ENCODE assay signal across 9 cellular contexts in the genomic region with DNA sequence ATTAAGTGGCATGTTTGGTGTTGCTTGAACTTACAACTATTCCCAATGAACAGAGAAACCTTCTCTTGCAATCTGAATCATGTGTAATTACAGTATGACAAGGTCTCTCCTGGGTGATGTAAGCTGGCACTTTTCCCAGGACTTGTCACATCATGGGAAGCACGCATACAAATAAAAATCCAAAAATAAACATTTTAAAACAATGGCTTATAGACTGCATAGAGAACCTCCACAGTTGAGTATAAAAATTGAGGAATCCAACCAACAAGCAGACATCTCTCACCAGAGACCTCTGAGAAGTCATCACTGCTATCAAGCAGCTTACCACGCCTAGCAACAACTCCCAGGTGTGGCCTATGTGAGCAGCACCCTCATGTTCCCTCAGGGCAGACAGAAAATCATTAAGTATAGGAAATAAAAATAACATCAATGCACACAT. TPM values are rescaled to one million over a fixed set of nuclear protein-coding genes. Genes with fewer than 3 reads are reported as not detected.
DNase-seq lines count a peak whose midpoint lies in the region; ATAC-seq and TF ChIP-seq lines count a peak whose summit lies in the region.
"Had no signal": no experiment of that assay in that cellular context is flagged by ENCODE, and none has a peak within 500 bp of the region (broad histone marks: within the 10 kb centered on the region; RNA-seq: fewer than 3 reads in every experiment).

No MANE protein-coding gene starts in this region.

- H2AFZ ChIP-seq in OCI-LY7 (ENCODE audit: low read length) (no peak overlapping the region), fibroblast of lung (ENCODE audit: low read length) (no peak overlapping the region)

- H3K36me3 Mint-ChIP-seq in activated naive CD4-positive, alpha-beta T cell treated with anti-CD3 and anti-CD28 coated beads for 36 hours (ENCODE audit: low read depth): peaks cover 13% of the 10 kb centered on the region
- H3K36me3 Mint-ChIP-seq in activated naive CD4-positive, alpha-beta T cell treated with anti-CD3 and anti-CD28 coated beads, Interleukin-2, amount 50 U/mL, for 72 hours: peaks cover 21 to 23% of the 10 kb centered on the region in 2 donors

- H3K9me2 ChIP-seq in OCI-LY7 (ENCODE audit: insufficient read depth, low read length): no peaks in the 10 kb centered on the region

- CTCF ChIA-PET in activated naive CD4-positive, alpha-beta T cell treated with anti-CD3 and anti-CD28 coated beads for 36 hours (lab: Charles Lee): interaction anchor here (1.1 to 1.7 kb wide), 3 partner anchors 8 to 261 kb away, joined by 3 to 9 read pairs (median 3); no protein-coding TSS in a partner anchor
- CTCF ChIA-PET in OCI-LY7 (lab: Charles Lee; ENCODE audit: unreplicated experiment): no interaction called here

- H3K4me2 ChIP-seq in OCI-LY7 (ENCODE audit: low read length) (no peak overlapping the region), fibroblast of lung (ENCODE audit: extremely low read depth, insufficient read depth, low read length) (peak overlapping the region; percentile 52)

- no peak overlapping the region for H3K27ac Mint-ChIP-seq in activated naive CD4-positive, alpha-beta T cell treated with anti-CD3 and anti-CD28 coated beads for 36 hours
- no peak overlapping the region for H3K27ac Mint-ChIP-seq in activated naive CD4-positive, alpha-beta T cell treated with anti-CD3 and anti-CD28 coated beads, Interleukin-2, amount 50 U/mL, for 72 hours

- 32 to 62% (median 38%) methylated on average over 2 of the region's 2 CpGs for WGBS in stomach, 5 donors

- H3K27ac ChIP-seq in OCI-LY7 (ENCODE audit: low read depth, low read length, poor library complexity, severe bottlenecking) (no peak overlapping the region), fibroblast of lung (ENCODE audit: insufficient read depth, low read length) (no peak overlapping the region), stomach (peak overlapping the region in 4 of 5 donors; percentile 24 to 92 (median 66))

- TF ChIP-seq EP300 in stomach (IDR thresholded peaks at IDR 0.05): no peak

- no peaks in the 10 kb centered on the region for H3K9me3 ChIP-seq in OCI-LY7 (ENCODE audit: low read length)
- no peaks in the 10 kb centered on the region for H3K9me3 ChIP-seq in fibroblast of lung (ENCODE audit: control insufficient read depth, insufficient read depth, low read depth, low read length)
- H3K9me3 ChIP-seq in stomach: no peaks in the 10 kb centered on the region

- H3K4me1 ChIP-seq in OCI-LY7 (ENCODE audit: insufficient read depth, low read length, poor library complexity, severe bottlenecking) (peaks cover 6% of the 10 kb centered on the region), fibroblast of lung (ENCODE audit: control insufficient read depth, extremely low read depth, insufficient read depth, low read length) (peaks cover 8% of the 10 kb centered on the region), stomach (peaks cover 4 to 56% (median 40%) of the 10 kb centered on the region in 4 donors)

- intact Hi-C loops in activated naive CD4-positive, alpha-beta T cell treated with anti-CD3 and anti-CD28 coated beads for 36 hours (cut with micrococcal nuclease): no loop called here
- intact Hi-C loops in OCI-LY7 (cut with micrococcal nuclease; ENCODE audit: unreplicated experiment): no loop called here
- intact Hi-C loops in stomach (cut with DNase I; ENCODE audit: low total_unique reads): no loop called here

- H3K27me3 ChIP-seq in fibroblast of lung (ENCODE audit: control insufficient read depth, insufficient read depth, low read length) (no peaks in the 10 kb centered on the region), stomach (no peaks in the 10 kb centered on the region)

- TF ChIP-seq CTCF in OCI-LY7 (conservative IDR thresholded peaks at IDR 0.05; ENCODE audit: low read length) (no peak), fibroblast of lung (conservative IDR thresholded peaks at IDR 0.05 in 1 of 2, IDR thresholded peaks at IDR 0.05 in 1 of 2; ENCODE audit: low read depth in 1 of 2, low read length in 2 of 2) (no peak), stomach (IDR thresholded peaks at IDR 0.05) (no peak)

- H3K4me3 ChIP-seq in OCI-LY7 (ENCODE audit: low read depth, low read length, poor library complexity, severe bottlenecking) (no peak overlapping the region), fibroblast of lung (replicated peaks in 1 of 4; ENCODE audit: control extremely low read depth in 1 of 4, insufficient read depth in 1 of 4, low read depth in 3 of 4, low read length in 4 of 4) (no peak overlapping the region), stomach (no peak overlapping the region)

- TSS peak; percentile 26 for BruUV-seq in OCI-LY7 (replicated peaks; lab: Mats Ljungman, UMichigan)

- H4K20me1 ChIP-seq in OCI-LY7 (ENCODE audit: insufficient read depth, low read length) (no peaks in the 10 kb centered on the region), fibroblast of lung (ENCODE audit: control insufficient read depth, extremely low read depth, insufficient read depth, low read length) (no peaks in the 10 kb centered on the region)

- no peaks in the 10 kb centered on the region for H3K9me3 Mint-ChIP-seq in activated naive CD4-positive, alpha-beta T cell treated with anti-CD3 and anti-CD28 coated beads for 36 hours
- H3K9me3 Mint-ChIP-seq in activated naive CD4-positive, alpha-beta T cell treated with anti-CD3 and anti-CD28 coated beads, Interleukin-2, amount 50 U/mL, for 72 hours: no peaks in the 10 kb centered on the region

- H3K4me1 Mint-ChIP-seq in activated naive CD4-positive, alpha-beta T cell treated with anti-CD3 and anti-CD28 coated beads for 36 hours (ENCODE audit: low read depth): peaks cover 47% of the 10 kb centered on the region

- H3K79me2 ChIP-seq in OCI-LY7 (ENCODE audit: insufficient read depth, low read depth, low read length) (no peaks in the 10 kb centered on the region), fibroblast of lung (ENCODE audit: control insufficient read depth, insufficient read depth, low read length) (peaks cover 34% of the 10 kb centered on the region)

- TF ChIP-seq POLR2A in stomach (IDR thresholded peaks at IDR 0.05): no peak

- POLR2A ChIA-PET in OCI-LY7 (lab: Charles Lee): interaction anchor here (0.7 to 1.4 kb wide), 6 partner anchors 13 to 254 kb away, joined by 3 to 5 read pairs (median 3); no protein-coding TSS in a partner anchor

- ATAC-seq in activated naive CD4-positive, alpha-beta T cell treated with anti-CD3 and anti-CD28 coated beads, Interleukin-2, amount 50 U/mL, for 72 hours: no peak
- ATAC-seq in GM18517 (IDR thresholded peaks at IDR 0.05; ENCODE audit: unreplicated experiment): no peak

- no peak overlapping the region for H3K9ac ChIP-seq in fibroblast of lung (ENCODE audit: insufficient read depth, low read length)

- H3K36me3 ChIP-seq in OCI-LY7 (ENCODE audit: insufficient read depth, low read length) (no peaks in the 10 kb centered on the region), fibroblast of lung (ENCODE audit: control insufficient read depth, insufficient read depth, low read length) (no peaks in the 10 kb centered on the region), stomach (no peaks in the 10 kb centered on the region)

- H3K4me3 Mint-ChIP-seq in activated naive CD4-positive, alpha-beta T cell treated with anti-CD3 and anti-CD28 coated beads for 36 hours: no peak overlapping the region

- peak; percentile 22 for DNase-seq in activated naive CD4-positive, alpha-beta T cell treated with anti-CD3 and anti-CD28 coated beads for 36 hours
- no peak for DNase-seq in activated naive CD4-positive, alpha-beta T cell treated with anti-CD3 and anti-CD28 coated beads, Interleukin-2, amount 50 U/mL, for 72 hours (ENCODE audit: low spot score in 2 of 2)
- no peak for DNase-seq in OCI-LY7 (ENCODE audit: low spot score)
- peak; percentile 48 to 84 for DNase-seq in fibroblast of lung (ENCODE audit: low read depth in 2 of 2)
- peak; percentile 54 for DNase-seq in stomach
- DNase-seq in epidermal melanocyte (ENCODE audit: insufficient read length, low spot score): no peak
- no peak for DNase-seq in AG08396 (ENCODE audit: low spot score)
- DNase-seq: H7 had no signal

- H3K27me3 Mint-ChIP-seq in activated naive CD4-positive, alpha-beta T cell treated with anti-CD3 and anti-CD28 coated beads for 36 hours (ENCODE audit: low read depth): no peaks in the 10 kb centered on the region

RNA-seq across cellular contexts. Expression of a gene that starts 3.9 kb away (rescaled TPM):
- total RNA-seq in activated naive CD4-positive, alpha-beta T cell treated with anti-CD3 and anti-CD28 coated beads for 36 hours: 10 to 100 TPM; 44.3 to 51.4 TPM
- 10 to 100 TPM; 43.6 to 54.6 TPM for total RNA-seq in activated naive CD4-positive, alpha-beta T cell treated with anti-CD3 and anti-CD28 coated beads, Interleukin-2, amount 50 U/mL, for 72 hours
- 7.1 and 7.8 TPM in 2 replicates for total RNA-seq in OCI-LY7 (2014; rRNA removed; shearing (Covaris generic))
- total RNA-seq in OCI-LY7 (2022) (9.9 and 10.0 TPM in 2 replicates), fibroblast of lung (36.5 and 43.8 TPM in 2 replicates), stomach (10 to 100 TPM in 4 of 5 donors, 1 to 10 TPM in 1; 8.7 to 48.7 (median 25.7) TPM)
- polyA plus RNA-seq in fibroblast of lung (21.7 and 37.3 TPM in 2 replicates), stomach (10 to 100 TPM in 1 of 3 donors, 1 to 10 TPM in 2; 6.5 to 29.5 (median 8.2) TPM)
- polyA plus RNA-seq in fibroblast of lung (2012): 15.5 and 21.4 TPM in 2 replicates
- polyA minus RNA-seq in fibroblast of lung (ENCODE audit: low replicate concordance): 5.7 and 18.6 TPM in 2 replicates

Comparison
In these comparisons a context has a peak if more than half of its experiments do, and no peak if none do; other contexts are left out.
1. DNase-seq: peak in activated naive CD4-positive, alpha-beta T cell treated with anti-CD3 and anti-CD28 coated beads for 36 hours (single experiment), fibroblast of lung (2 of 2) and stomach (single experiment); none in activated naive CD4-positive, alpha-beta T cell treated with anti-CD3 and anti-CD28 coated beads, Interleukin-2, amount 50 U/mL, for 72 hours (0 of 2), OCI-LY7 (single experiment), epidermal melanocyte (single experiment) and AG08396 (single experiment).
2. H3K27ac ChIP-seq: peak in stomach (4 of 5); none in OCI-LY7 (single experiment) and fibroblast of lung (single experiment).